In genomic region chr22:32785636-32786418, GRCh38 we compare ENCODE assay signal across 1 cellular context.
A peak's percentile ranks its signal among the peaks of the same experiment; 100 is the strongest.
TF ChIP-seq lines count a peak whose summit lies in the region.

No MANE protein-coding gene starts in this region.

TF ChIP-seq in HepG2, 621 proteins besides CTCF, POLR2A, EP300 and RAD21:
- TF ChIP-seq ZNF292 (CRISPR knock-in tag; IDR thresholded peaks at IDR 0.05; ENCODE audit: borderline replicate concordance, low read depth) (0 out of 2 replicates have a peak, but pooled peaks have one; percentile 19), ZBTB21 (CRISPR knock-in tag; IDR thresholded peaks at IDR 0.05) (no peak)
